17 cellular contexts compared by ENCODE assay signal in the genomic region with DNA sequence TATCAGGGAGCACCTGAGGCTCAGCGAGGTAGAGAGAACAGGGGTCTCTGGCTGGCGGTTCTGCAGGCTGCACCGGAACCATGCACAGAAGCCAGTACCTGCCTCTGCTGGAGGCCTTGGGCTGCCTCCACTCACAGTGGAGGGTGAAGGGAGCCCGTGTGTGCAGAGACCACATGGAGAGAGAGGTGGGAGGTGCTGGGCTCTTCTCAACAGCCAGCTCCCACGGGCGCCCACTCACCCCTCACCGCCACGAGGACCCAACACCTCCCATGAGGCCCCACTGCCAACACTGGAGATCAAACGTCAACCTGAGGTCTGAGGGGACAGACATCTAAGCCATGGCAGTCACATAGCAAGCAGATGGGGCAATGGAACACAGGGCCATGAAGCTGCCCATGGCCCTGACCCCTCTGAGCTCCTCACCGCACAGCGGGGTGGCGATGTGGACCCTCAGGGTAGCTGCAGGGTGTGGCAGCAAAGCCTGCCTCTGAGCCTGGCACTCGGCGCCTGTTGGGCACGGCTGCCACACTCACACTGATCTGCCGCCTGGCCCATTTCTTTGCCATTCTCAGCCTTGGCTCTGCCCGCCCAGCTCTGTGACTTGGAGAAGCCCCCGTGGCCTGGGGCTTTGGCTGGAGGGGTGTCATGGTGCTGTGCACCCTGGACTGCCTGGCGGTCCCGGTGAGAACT. TPM values are rescaled to one million over a fixed set of nuclear protein-coding genes. Genes with fewer than 3 reads are reported as not detected.
DNase-seq lines count a peak whose midpoint lies in the region; ATAC-seq and TF ChIP-seq lines count a peak whose summit lies in the region.
"Had no signal": no experiment of that assay in that cellular context is flagged by ENCODE, and none has a peak within 500 bp of the region (broad histone marks: within the 10 kb centered on the region; RNA-seq: fewer than 3 reads in every experiment).

No MANE protein-coding gene starts in this region.

- peak; percentile 53 for DNase-seq in Right ventricle myocardium inferior (ENCODE audit: missing footprints)
- no peak for DNase-seq in left ventricle myocardium inferior
- DNase-seq in stimulated activated naive CD8-positive, alpha-beta T cell treated with anti-CD3 and anti-CD28 coated beads, Interleukin-15, amount 100 ng/mL, for 72 hours: no peak
- DNase-seq in stimulated activated naive CD8-positive, alpha-beta T cell treated with anti-CD3 and anti-CD28 coated beads, Interleukin-15, Interleukin-2, amounts not matched to agents 100 U/mL and 50 U/mL, for 24 hours: no peak
- peak; percentile 72 for DNase-seq in posterior vena cava (ENCODE audit: low spot score)
- no peak for DNase-seq in NCI-H2227 (lab: John Stamatoyannopoulos, UW; ENCODE audit: unreplicated experiment)
- DNase-seq: AML-193; Caco-2; CD4-positive, alpha-beta T cell; GM23248; HCEC 1CT; HFFc6; IMR-90 had no signal

- peaks cover 27% of the 10 kb centered on the region for H3K27me3 Mint-ChIP-seq in stimulated activated naive CD8-positive, alpha-beta T cell treated with anti-CD3 and anti-CD28 coated beads, Interleukin-15, amount 100 ng/mL, for 72 hours

- H3K4me3 ChIP-seq in left ventricle myocardium inferior: no peak overlapping the region
- H3K4me3 ChIP-seq: A549, GM23248 had no signal

- no peaks in the 10 kb centered on the region for H3K36me3 ChIP-seq in left ventricle myocardium inferior

- no peak overlapping the region for H3K4me3 Mint-ChIP-seq in stimulated activated naive CD8-positive, alpha-beta T cell treated with anti-CD3 and anti-CD28 coated beads, Interleukin-15, amount 100 ng/mL, for 72 hours
- H3K4me3 Mint-ChIP-seq: CD4-positive, alpha-beta T cell; HFFc6 had no signal

- H3K9me3 ChIP-seq in left ventricle myocardium inferior (replicated peaks): no peaks in the 10 kb centered on the region
- H3K9me3 ChIP-seq: A549, Caco-2 had no signal

- H3K4me1 ChIP-seq in left ventricle myocardium inferior: no peaks in the 10 kb centered on the region
- H3K4me1 ChIP-seq: A549, Caco-2 had no signal

- H3K27ac Mint-ChIP-seq in stimulated activated naive CD8-positive, alpha-beta T cell treated with anti-CD3 and anti-CD28 coated beads, Interleukin-15, amount 100 ng/mL, for 72 hours: no peak overlapping the region
- H3K27ac Mint-ChIP-seq: CD4-positive, alpha-beta T cell; HFFc6 had no signal

- H3K9me3 Mint-ChIP-seq in stimulated activated naive CD8-positive, alpha-beta T cell treated with anti-CD3 and anti-CD28 coated beads, Interleukin-15, amount 100 ng/mL, for 72 hours: no peaks in the 10 kb centered on the region
- H3K9me3 Mint-ChIP-seq: CD4-positive, alpha-beta T cell; HFFc6 had no signal

- ATAC-seq in Right ventricle myocardium inferior (no peak), GM19351 (IDR thresholded peaks at IDR 0.05; ENCODE audit: unreplicated experiment) (no peak)
- ATAC-seq in stimulated activated naive CD8-positive, alpha-beta T cell treated with anti-CD3 and anti-CD28 coated beads, Interleukin-15, amount 100 ng/mL, for 72 hours: peak; percentile 3
- ATAC-seq in stimulated activated naive CD8-positive, alpha-beta T cell treated with anti-CD3 and anti-CD28 coated beads, Interleukin-15, Interleukin-2, amounts not matched to agents 100 U/mL and 50 U/mL, for 24 hours: no peak

- no peak overlapping the region for H3K27ac ChIP-seq in left ventricle myocardium inferior (replicated peaks)
- H3K27ac ChIP-seq: 22Rv1, A549, C4-2B, GM23248 had no signal

- TF ChIP-seq CTCF in left ventricle myocardium inferior (IDR thresholded peaks at IDR 0.05; ENCODE audit: borderline replicate concordance): no peak

- H3K27me3 ChIP-seq in left ventricle myocardium inferior (ENCODE audit: low read depth): peaks cover 77% of the 10 kb centered on the region

- H3K4me1 Mint-ChIP-seq in stimulated activated naive CD8-positive, alpha-beta T cell treated with anti-CD3 and anti-CD28 coated beads, Interleukin-15, amount 100 ng/mL, for 72 hours: no peaks in the 10 kb centered on the region

- intact Hi-C loops in Right ventricle myocardium inferior (cut with DNase I) (no loop called here), left ventricle myocardium inferior (cut with micrococcal nuclease) (no loop called here), posterior vena cava (cut with DNase I) (no loop called here)

RNA-seq across cellular contexts. Expression of gene ADRA2C, which starts 44.8 kb away (rescaled TPM):
- total RNA-seq in Right ventricle myocardium inferior (6.9 TPM), left ventricle myocardium inferior (4.5 TPM), posterior vena cava (10 to 100 TPM; 56.4 to 61.5 TPM)
- total RNA-seq: CD4-positive, alpha-beta T cell had no signal

Comparison
In these comparisons a context has a peak if more than half of its experiments do, and no peak if none do; other contexts are left out.
1. DNase-seq: peak in Right ventricle myocardium inferior (single experiment) and posterior vena cava (single experiment); none in left ventricle myocardium inferior (single experiment), stimulated activated naive CD8-positive, alpha-beta T cell treated with anti-CD3 and anti-CD28 coated beads, Interleukin-15, amount 100 ng/mL, for 72 hours (0 of 2), stimulated activated naive CD8-positive, alpha-beta T cell treated with anti-CD3 and anti-CD28 coated beads, Interleukin-15, Interleukin-2, amounts not matched to agents 100 U/mL and 50 U/mL, for 24 hours (single experiment) and NCI-H2227 (single experiment).